In genomic region chr16:56450275-56450889, GRCh38 we compare ENCODE assay signal across 8 cellular contexts. TPM values are rescaled to one million over a fixed set of nuclear protein-coding genes. Genes with fewer than 3 reads are reported as not detected.
DNase-seq lines count a peak whose midpoint lies in the region; ATAC-seq and TF ChIP-seq lines count a peak whose summit lies in the region.

No MANE protein-coding gene starts in this region.

- no peak overlapping the region for H3K18ac ChIP-seq in mesendoderm (ENCODE audit: low read length)

- no peak overlapping the region for H3K27ac ChIP-seq in mesendoderm (ENCODE audit: low read depth, low read length)

- TF ChIP-seq CTCF in Caco-2 (IDR thresholded peaks at IDR 0.05; ENCODE audit: insufficient read depth in 1 of 2, low read depth in 1 of 2, low read length in 1 of 2, severe bottlenecking in 1 of 2, unreplicated experiment in 1 of 2) (no peak), MCF 10A (IDR thresholded peaks at IDR 0.05; ENCODE audit: unreplicated experiment) (no peak)

- H2AK5ac ChIP-seq in mesendoderm (ENCODE audit: low read length), result no peak overlapping the region

- no peak overlapping the region for H2BK15ac ChIP-seq in mesendoderm (replicated peaks; ENCODE audit: low read depth)

- H4K8ac ChIP-seq in mesendoderm (ENCODE audit: low read depth, low read length), result no peak overlapping the region

- no peaks in the 10 kb centered on the region for H3K79me1 ChIP-seq in mesendoderm (ENCODE audit: low read length)

- H3K4me3 Mint-ChIP-seq in Caco-2 (ENCODE audit: unreplicated experiment) (peak overlapping the region; percentile 81), IgD-negative memory B cell (peak overlapping the region; percentile 95 to 100 (median 98)), MCF 10A (ENCODE audit: unreplicated experiment) (peak overlapping the region; percentile 83)

- H3K4me1 Mint-ChIP-seq in Caco-2 (ENCODE audit: low read depth, unreplicated experiment) (peaks cover 29% of the 10 kb centered on the region), IgD-negative memory B cell (peaks cover 27 to 39% (median 28%) of the 10 kb centered on the region in 3 donors), MCF 10A (ENCODE audit: insufficient read depth, unreplicated experiment) (peaks cover 20% of the 10 kb centered on the region)

- CTCF ChIA-PET in Caco-2 (lab: Charles Lee) (no interaction called here), MCF 10A (lab: Yijun Ruan, JAX) (interaction anchor here (0.6 to 1.4 kb wide), 2 partner anchors 15 to 16 kb away, joined by 3 read pairs; no protein-coding TSS in a partner anchor)

- H3K4me1 ChIP-seq in Caco-2 (peaks cover 32% of the 10 kb centered on the region), mesendoderm (ENCODE audit: control insufficient read depth, low read depth, low read length) (peaks cover 3% of the 10 kb centered on the region)

- BruUV-seq in Caco-2 (replicated peaks; lab: Mats Ljungman, UMichigan), result no TSS peak
- no TSS peak for BruUV-seq in MCF 10A (replicated peaks; lab: Mats Ljungman, UMichigan)

- no peaks in the 10 kb centered on the region for H3K27me3 ChIP-seq in Caco-2 (replicated peaks; ENCODE audit: control insufficient read depth, insufficient read depth, low read length)
- H3K27me3 ChIP-seq in mesendoderm (ENCODE audit: insufficient read depth, low read length, poor library complexity), result no peaks in the 10 kb centered on the region

- no peak overlapping the region for H2BK120ac ChIP-seq in mesendoderm (ENCODE audit: low read depth, low read length)

- POLR2A ChIA-PET in Caco-2 (lab: Charles Lee) (interaction anchor here (1.0 kb wide), 1 partner anchor 24 kb away, joined by 6 read pairs; no protein-coding TSS in a partner anchor), MCF 10A (lab: Yijun Ruan, JAX) (interaction anchor here (1.0 to 3.5 kb wide), 17 partner anchors 10 to 251 kb away, joined by 3 to 35 read pairs (median 6); partner anchors contain the start of genes AMFR, MT1X and MT2A)

- peak overlapping the region; percentile 62 for H3K4me3 ChIP-seq in Caco-2 (ENCODE audit: low read depth, low read length)
- peak overlapping the region; percentile 57 for H3K4me3 ChIP-seq in mesendoderm (ENCODE audit: low read length)

- no peak overlapping the region for H3K4ac ChIP-seq in mesendoderm (ENCODE audit: low read depth, low read length)

- no CpG with 5 or more reads among the region's 13 CpGs for WGBS in mesendoderm (ENCODE audit: extremely low coverage, insufficient coverage, low lambda C conversion rate)

- H4K5ac ChIP-seq in mesendoderm (ENCODE audit: low read length), result no peak overlapping the region

- no peaks in the 10 kb centered on the region for H3K9me3 ChIP-seq in Caco-2

- no peak overlapping the region for H2BK5ac ChIP-seq in mesendoderm (ENCODE audit: low read length)

- DNase-seq in Caco-2, result peak in 1 of 2 experiments; percentile 14
- DNase-seq in MCF 10A (ENCODE audit: unreplicated experiment), result no peak
- DNase-seq in mesendoderm, result peak; percentile 45
- no peak for DNase-seq in posterior cingulate gyrus
- DNase-seq in HuH-7 (ENCODE audit: low spot score), result no peak

- intact Hi-C loops in Caco-2 (cut with micrococcal nuclease; ENCODE audit: unreplicated experiment) (no loop called here), MCF 10A (cut with micrococcal nuclease) (loop anchor here (2.0 kb wide), 1 partner anchor 24 kb away; no protein-coding TSS in a partner anchor), posterior cingulate gyrus (cut with DNase I) (no loop called here)

- H3K36me3 Mint-ChIP-seq in Caco-2 (ENCODE audit: insufficient read depth, unreplicated experiment) (peaks cover 50% of the 10 kb centered on the region), IgD-negative memory B cell (peaks cover 9% of the 10 kb centered on the region), MCF 10A (ENCODE audit: insufficient read depth, unreplicated experiment) (peaks cover 45% of the 10 kb centered on the region)

- H3K9ac ChIP-seq in mesendoderm (ENCODE audit: low read length), result peak overlapping the region; percentile 85

- H3K27ac Mint-ChIP-seq in Caco-2 (ENCODE audit: unreplicated experiment) (peak overlapping the region; percentile 90), IgD-negative memory B cell (peak overlapping the region; percentile 75 to 95 (median 89)), MCF 10A (ENCODE audit: low read depth, unreplicated experiment) (peak overlapping the region; percentile 80)

- H3K4me2 ChIP-seq in mesendoderm (ENCODE audit: low read length), result peak overlapping the region; percentile 84

- ATAC-seq in HG02610 (IDR thresholded peaks at IDR 0.05; ENCODE audit: unreplicated experiment) (no peak), HG03571 (IDR thresholded peaks at IDR 0.05; ENCODE audit: unreplicated experiment) (no peak)

- peak overlapping the region; percentile 86 for H3K56ac ChIP-seq in mesendoderm (ENCODE audit: low read length)

- no peaks in the 10 kb centered on the region for H3K27me3 Mint-ChIP-seq in Caco-2 (ENCODE audit: insufficient read depth, unreplicated experiment)
- H3K27me3 Mint-ChIP-seq in IgD-negative memory B cell, result no peaks in the 10 kb centered on the region
- no peaks in the 10 kb centered on the region for H3K27me3 Mint-ChIP-seq in MCF 10A (ENCODE audit: insufficient read depth, unreplicated experiment)

- H3K23ac ChIP-seq in mesendoderm (ENCODE audit: low read length), result no peak overlapping the region

- peaks cover 49% of the 10 kb centered on the region for H3K79me2 ChIP-seq in mesendoderm (ENCODE audit: control insufficient read depth, insufficient read depth, low read length)

- H3K9me3 Mint-ChIP-seq in Caco-2 (ENCODE audit: unreplicated experiment) (no peaks in the 10 kb centered on the region), IgD-negative memory B cell (no peaks in the 10 kb centered on the region), MCF 10A (ENCODE audit: unreplicated experiment) (no peaks in the 10 kb centered on the region)

- H3K36me3 ChIP-seq in Caco-2 (ENCODE audit: control insufficient read depth, insufficient read depth, low read length) (no peaks in the 10 kb centered on the region), mesendoderm (ENCODE audit: control insufficient read depth, insufficient read depth, low read length) (no peaks in the 10 kb centered on the region)

RNA-seq across cellular contexts. Expression of gene NUDT21, which starts 0.8 kb away (rescaled TPM):
- total RNA-seq in Caco-2 (2022), result 305 and 311 TPM in 2 replicates
- 57.2 TPM for polyA plus RNA-seq in IgD-negative memory B cell
- total RNA-seq in MCF 10A (2022), result 81.7 and 83.4 TPM in 2 replicates
- 199 TPM for polyA plus RNA-seq in mesendoderm (2013, experiment 1 of 2)
- 206 TPM for polyA plus RNA-seq in mesendoderm (2013, experiment 2 of 2)

RNA-seq across cellular contexts. Expression of gene OGFOD1, which starts 1.0 kb away (rescaled TPM):
- total RNA-seq in Caco-2 (2022) (75.5 and 79.0 TPM in 2 replicates), MCF 10A (2022) (68.5 and 72.5 TPM in 2 replicates)
- 65.8 TPM for polyA plus RNA-seq in IgD-negative memory B cell
- 65.1 TPM for polyA plus RNA-seq in mesendoderm (2013, experiment 1 of 2)
- polyA plus RNA-seq in mesendoderm (2013, experiment 2 of 2), result 65.5 TPM

RNA-seq across cellular contexts. Expression of gene AMFR, which starts 25.0 kb away (rescaled TPM):
- 101 and 106 TPM in 2 replicates for total RNA-seq in Caco-2 (2022)
- polyA plus RNA-seq in IgD-negative memory B cell, result 58.7 TPM
- total RNA-seq in MCF 10A (2022), result 97.2 and 109 TPM in 2 replicates
- 11.4 TPM for polyA plus RNA-seq in mesendoderm (2013, experiment 1 of 2)
- polyA plus RNA-seq in mesendoderm (2013, experiment 2 of 2), result 11.4 TPM
